In genomic region chr2:44836916-44837315, GRCh38 we compare ENCODE assay signal across 22 cellular contexts.
DNase-seq lines count a peak whose midpoint lies in the region; ATAC-seq, FAIRE-seq and TF ChIP-seq lines count a peak whose summit lies in the region.
"Had no signal": no experiment of that assay in that cellular context is flagged by ENCODE, and none has a peak within 500 bp of the region (broad histone marks: within the 10 kb centered on the region; RNA-seq: fewer than 3 reads in every experiment).

No MANE protein-coding gene starts in this region.

- H3K27me3 ChIP-seq in GM12878 (replicated peaks in 1 of 2; ENCODE audit: control insufficient read depth in 2 of 2, insufficient read depth in 2 of 2, low read length in 1 of 2) = no peaks in the 10 kb centered on the region
- no peaks in the 10 kb centered on the region for H3K27me3 ChIP-seq in smooth muscle cell (ENCODE audit: low read depth)
- H3K27me3 ChIP-seq: BE2C had no signal

- WGBS in GM12878 (ENCODE audit: insufficient coverage, insufficient replicate concordance, low lambda C conversion rate, missing lambda C conversion rate) = 83% methylated on average over 1 of the region's 1 CpG
- WGBS in smooth muscle cell (ENCODE audit: low lambda C conversion rate) = 82% methylated on average over 1 of the region's 1 CpG

- no peak for TF ChIP-seq POLR2A in GM12878 (IDR thresholded peaks at IDR 0.05; ENCODE audit: low read depth, low read length)

- H3K4me2 ChIP-seq in GM12878 (ENCODE audit: control insufficient read depth, insufficient read depth) (no peak overlapping the region), smooth muscle cell (no peak overlapping the region)
- H3K4me2 ChIP-seq: GM23338 had no signal

- SMC1A ChIA-PET in GM12878 (lab: Charles Lee; ENCODE audit: uncharacterized antibody, unreplicated experiment) = interaction anchor here (0.7 to 1.3 kb wide), 4 partner anchors 82 to 239 kb away, joined by 3 to 4 read pairs (median 4); no protein-coding TSS in a partner anchor

- peaks cover 0 to 5% of the 10 kb centered on the region in 2 donors for H3K36me3 Mint-ChIP-seq in activated T-cell treated with anti-CD3 and anti-CD28 coated beads, Interleukin-2, amount 50 U/mL, for 72 hours (ENCODE audit: insufficient read depth in 2 of 2)
- no peaks in the 10 kb centered on the region for H3K36me3 Mint-ChIP-seq in activated T-cell treated with anti-CD3 and anti-CD28 coated beads, Interleukin-2, amount 50 U/mL, for 4 hours (ENCODE audit: insufficient read depth)
- H3K36me3 Mint-ChIP-seq: CD4-positive, CD25-positive, alpha-beta regulatory T cell; CD8-positive, alpha-beta memory T cell had no signal

- no peak overlapping the region for H3K27ac ChIP-seq in GM12878 (ENCODE audit: control insufficient read depth, insufficient read depth)
- no peak overlapping the region for H3K27ac ChIP-seq in smooth muscle cell (ENCODE audit: low read depth)

- no peaks in the 10 kb centered on the region for H3F3A ChIP-seq in smooth muscle cell (ENCODE audit: low read depth)

- H3K9ac ChIP-seq in GM12878 (ENCODE audit: control insufficient read depth, insufficient read depth, low read length) (no peak overlapping the region), smooth muscle cell (ENCODE audit: low read depth) (no peak overlapping the region)

- ATAC-seq in activated T-cell treated with anti-CD3 and anti-CD28 coated beads, Interleukin-2, amount 50 U/mL, for 72 hours (replicated peaks in 1 of 2) = no peak
- no peak for ATAC-seq in activated T-cell treated with anti-CD3 and anti-CD28 coated beads, Interleukin-2, amount 50 U/mL, for 4 hours
- ATAC-seq in GM12878 = no peak
- ATAC-seq: GM23338 had no signal

- H3K4me1 ChIP-seq in GM12878 (ENCODE audit: control insufficient read depth, insufficient read depth, low read length) (peaks cover 42% of the 10 kb centered on the region), smooth muscle cell (ENCODE audit: low read depth) (peaks cover 3% of the 10 kb centered on the region)

- H2AFZ ChIP-seq in GM12878 (ENCODE audit: control insufficient read depth, low read depth, low read length) (no peak overlapping the region), smooth muscle cell (ENCODE audit: low read depth) (no peak overlapping the region)
- H2AFZ ChIP-seq: GM23338 had no signal

- TF ChIP-seq EP300 in GM12878 (IDR thresholded peaks at IDR 0.05; ENCODE audit: borderline replicate concordance in 1 of 2, control insufficient read depth in 1 of 2, low read depth in 2 of 2, low read length in 2 of 2) = no peak

- POLR2A ChIA-PET in GM12878 (lab: Charles Lee) = interaction anchor here (0.5 kb wide), 1 partner anchor 809 kb away, joined by 6 read pairs; no protein-coding TSS in a partner anchor

- peaks cover 55% of the 10 kb centered on the region for H3K4me1 Mint-ChIP-seq in activated T-cell treated with anti-CD3 and anti-CD28 coated beads, Interleukin-2, amount 50 U/mL, for 72 hours (ENCODE audit: low read depth)
- H3K4me1 Mint-ChIP-seq in activated T-cell treated with anti-CD3 and anti-CD28 coated beads, Interleukin-2, amount 50 U/mL, for 4 hours (ENCODE audit: low read depth) = peaks cover 3% of the 10 kb centered on the region
- H3K4me1 Mint-ChIP-seq: GM23338 had no signal

- TF ChIP-seq RAD21 in GM12878 (IDR thresholded peaks at IDR 0.05; ENCODE audit: insufficient read depth, low read depth, low read length) = no peak

- H3K4me3 ChIP-seq in GM12878 (no peak overlapping the region), smooth muscle cell (no peak overlapping the region)
- H3K4me3 ChIP-seq: GM23338 had no signal

- peak; percentile 23 for FAIRE-seq in GM12878 (lab: Jason Lieb, UNC)
- FAIRE-seq: A204.1, GM12891, GM19239, H54 had no signal

- peaks cover 38% of the 10 kb centered on the region for H3K27me3 Mint-ChIP-seq in activated T-cell treated with anti-CD3 and anti-CD28 coated beads, Interleukin-2, amount 50 U/mL, for 72 hours (ENCODE audit: low read depth)
- H3K27me3 Mint-ChIP-seq in activated T-cell treated with anti-CD3 and anti-CD28 coated beads, Interleukin-2, amount 50 U/mL, for 4 hours (ENCODE audit: low read depth) = peaks cover 9% of the 10 kb centered on the region
- H3K27me3 Mint-ChIP-seq: CD4-positive, CD25-positive, alpha-beta regulatory T cell had no signal

- TF ChIP-seq CTCF in GM12878 (IDR thresholded peaks at IDR 0.05 in 2 of 3, conservative IDR thresholded peaks at IDR 0.05 in 1 of 3; ENCODE audit: control insufficient read depth in 2 of 3, extremely low read depth in 1 of 3, insufficient read depth in 1 of 3, low read depth in 3 of 3, low read length in 3 of 3) (no peak), smooth muscle cell (IDR thresholded peaks at IDR 0.05; ENCODE audit: borderline replicate concordance, insufficient read depth, poor library complexity, severe bottlenecking) (no peak)

- H4K20me1 ChIP-seq in GM12878 (ENCODE audit: control insufficient read depth, insufficient read depth) (no peaks in the 10 kb centered on the region), smooth muscle cell (ENCODE audit: low read depth) (no peaks in the 10 kb centered on the region)

- H3K27ac Mint-ChIP-seq in activated T-cell treated with anti-CD3 and anti-CD28 coated beads, Interleukin-2, amount 50 U/mL, for 72 hours = peak overlapping the region; percentile 13
- H3K27ac Mint-ChIP-seq: CD4-positive, CD25-positive, alpha-beta regulatory T cell; GM23338 had no signal

- intact Hi-C loops in GM12878 (cut with micrococcal nuclease; ENCODE audit: unreplicated experiment) = loop anchor here (10.0 kb wide), 1 partner anchor 262 kb away; no protein-coding TSS in a partner anchor

- no peak for DNase-seq in activated T-cell treated with anti-CD3 and anti-CD28 coated beads, Interleukin-2, amount 50 U/mL, for 72 hours
- no peak for DNase-seq in activated T-cell treated with anti-CD3 and anti-CD28 coated beads, Interleukin-2, amount 50 U/mL, for 4 hours
- DNase-seq in GM12878 (ENCODE audit: low read depth, low spot score) (no peak), islet precursor cell (peak; percentile 26), smooth muscle cell (lab: John Stamatoyannopoulos, UW; ENCODE audit: unreplicated experiment) (no peak), nucleus accumbens (lab: John Stamatoyannopoulos, UW) (no peak)
- DNase-seq: ACHN; BE2C; C1 segment of cervical spinal cord; CD8-positive, alpha-beta memory T cell; COR-L47; DMS 273 treated with DMSO at 0.1 percent for 48 hours; DMS53; DND-41; EL; HCEC 1CT had no signal

- H3K9me3 ChIP-seq in GM12878 (replicated peaks; ENCODE audit: control insufficient read depth, insufficient read depth, low read length) (peaks cover 8% of the 10 kb centered on the region; the same call in 2 of the 3 replicates), smooth muscle cell (replicated peaks; ENCODE audit: low read depth) (no peaks in the 10 kb centered on the region)
- H3K9me3 ChIP-seq: BE2C had no signal

- BruUV-seq in GM12878 (replicated peaks; lab: Mats Ljungman, UMichigan) = no TSS peak

- CTCF ChIA-PET in GM12878 (lab: Yijun Ruan, JAX) = interaction anchor here (0.6 to 1.4 kb wide), 3 partner anchors 10 to 14 kb away, joined by 3 to 7 read pairs (median 3); no protein-coding TSS in a partner anchor

- H3K79me2 ChIP-seq in GM12878 (ENCODE audit: control insufficient read depth, insufficient read depth, low read length) (no peaks in the 10 kb centered on the region), smooth muscle cell (ENCODE audit: low read depth) (no peaks in the 10 kb centered on the region)

- in situ Hi-C loops in GM12878 (cut with MboI) = no loop called here

- peak overlapping the region; percentile 6 to 18 for H3K4me3 Mint-ChIP-seq in activated T-cell treated with anti-CD3 and anti-CD28 coated beads, Interleukin-2, amount 50 U/mL, for 72 hours
- H3K4me3 Mint-ChIP-seq in activated T-cell treated with anti-CD3 and anti-CD28 coated beads, Interleukin-2, amount 50 U/mL, for 4 hours = no peak overlapping the region
- H3K4me3 Mint-ChIP-seq: CD4-positive, CD25-positive, alpha-beta regulatory T cell; CD8-positive, alpha-beta memory T cell; GM23338 had no signal

- no peaks in the 10 kb centered on the region for H3K36me3 ChIP-seq in GM12878 (ENCODE audit: control insufficient read depth in 2 of 2, insufficient read depth in 2 of 2, low read length in 1 of 2)
- no peaks in the 10 kb centered on the region for H3K36me3 ChIP-seq in smooth muscle cell (ENCODE audit: low read depth)
- H3K36me3 ChIP-seq: BE2C had no signal

- peaks cover 0 to 2% of the 10 kb centered on the region in 2 donors for H3K9me3 Mint-ChIP-seq in activated T-cell treated with anti-CD3 and anti-CD28 coated beads, Interleukin-2, amount 50 U/mL, for 72 hours
- no peaks in the 10 kb centered on the region for H3K9me3 Mint-ChIP-seq in activated T-cell treated with anti-CD3 and anti-CD28 coated beads, Interleukin-2, amount 50 U/mL, for 4 hours
- H3K9me3 Mint-ChIP-seq: GM23338 had no signal

- RAD21 ChIA-PET in GM12878 (lab: Charles Lee; ENCODE audit: unreplicated experiment) = interaction anchor here (0.8 to 1.4 kb wide), 2 partner anchors 58 to 258 kb away, joined by 3 to 5 read pairs; no protein-coding TSS in a partner anchor

TF ChIP-seq in GM12878, 131 proteins besides CTCF, POLR2A, EP300 and RAD21 (continues in another document):
- TF ChIP-seq ZNF384 (IDR thresholded peaks at IDR 0.05; ENCODE audit: borderline replicate concordance, low read depth, low read length) = no peak
- no peak for TF ChIP-seq STAT3 (IDR thresholded peaks at IDR 0.05; ENCODE audit: low read depth, low read length)
- no peak for TF ChIP-seq TCF7 (IDR thresholded peaks at IDR 0.05; ENCODE audit: borderline replicate concordance)
- no peak for TF ChIP-seq POU2F2 (IDR thresholded peaks at IDR 0.05; ENCODE audit: borderline replicate concordance, low read depth, low read length)
- no peak for TF ChIP-seq PAX5 (IDR thresholded peaks at IDR 0.05; ENCODE audit: borderline replicate concordance, low read depth, low read length)
- no peak for TF ChIP-seq NBN (IDR thresholded peaks at IDR 0.05)
- no peak for TF ChIP-seq RAD51 (IDR thresholded peaks at IDR 0.05)
- no peak for TF ChIP-seq MTA2 (IDR thresholded peaks at IDR 0.05; ENCODE audit: low read depth)
